21 cellular contexts compared by ENCODE assay signal in the genomic region with DNA sequence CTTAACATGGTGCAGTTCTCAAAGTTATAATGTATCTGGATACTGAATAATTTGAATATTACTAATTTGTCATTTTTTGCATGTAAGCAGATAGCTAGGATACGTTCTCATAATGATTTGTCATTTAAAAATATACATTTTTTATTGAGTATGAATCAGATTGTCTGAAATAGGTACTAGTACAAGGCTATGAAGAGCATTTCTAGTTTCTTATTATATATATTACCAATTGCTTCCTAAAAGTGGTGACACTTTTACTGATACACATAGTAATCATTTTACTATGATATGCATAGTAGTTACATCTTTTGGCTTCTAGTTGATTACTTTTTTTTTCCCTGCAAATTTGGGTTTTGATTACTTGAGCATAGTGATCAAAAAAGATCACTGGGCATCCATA.
"Had no signal": no experiment of that assay in that cellular context is flagged by ENCODE, and none has a peak within 500 bp of the region (broad histone marks: within the 10 kb centered on the region; RNA-seq: fewer than 3 reads in every experiment).

No MANE protein-coding gene starts in this region.

- H3K27me3 Mint-ChIP-seq: activated CD4-positive, alpha-beta memory T cell treated with anti-CD3 and anti-CD28 coated beads, Interleukin-2, amount 10 ng/mL, durations not matched to agents 7 days and 5 days; activated CD8-positive, alpha-beta memory T cell treated with anti-CD3 and anti-CD28 coated beads, Interleukin-2, amount 10 ng/mL, durations not matched to agents 7 days and 5 days; activated naive CD8-positive, alpha-beta T cell treated with anti-CD3 and anti-CD28 coated beads for 36 hours; naive B cell had no signal

- H3K4me3 Mint-ChIP-seq: activated CD4-positive, alpha-beta memory T cell treated with anti-CD3 and anti-CD28 coated beads, Interleukin-2, amount 10 ng/mL, durations not matched to agents 7 days and 5 days; activated CD8-positive, alpha-beta memory T cell treated with anti-CD3 and anti-CD28 coated beads, Interleukin-2, amount 10 ng/mL, durations not matched to agents 7 days and 5 days; activated naive CD8-positive, alpha-beta T cell treated with anti-CD3 and anti-CD28 coated beads for 36 hours; naive B cell had no signal

- FAIRE-seq: islet of Langerhans had no signal

- H3K27ac Mint-ChIP-seq: activated CD4-positive, alpha-beta memory T cell treated with anti-CD3 and anti-CD28 coated beads, Interleukin-2, amount 10 ng/mL, durations not matched to agents 7 days and 5 days had no signal

- ATAC-seq: activated CD8-positive, alpha-beta memory T cell treated with anti-CD3 and anti-CD28 coated beads, Interleukin-2, amount 10 ng/mL, durations not matched to agents 7 days and 5 days; left cardiac atrium; mucosa of descending colon had no signal

- H3K4me3 ChIP-seq: cardiac muscle cell, esophagus squamous epithelium, mucosa of descending colon, thyroid gland had no signal

- H3K27me3 ChIP-seq: cardiac muscle cell, esophagus squamous epithelium, thyroid gland had no signal

- H3K9me3 ChIP-seq: esophagus squamous epithelium, mucosa of descending colon, thyroid gland had no signal

- H3K9me3 Mint-ChIP-seq: activated CD4-positive, alpha-beta memory T cell treated with anti-CD3 and anti-CD28 coated beads, Interleukin-2, amount 10 ng/mL, durations not matched to agents 7 days and 5 days; activated naive CD8-positive, alpha-beta T cell treated with anti-CD3 and anti-CD28 coated beads for 36 hours; naive B cell had no signal

- H3K27ac ChIP-seq: cardiac muscle cell, thyroid gland had no signal

- DNase-seq: activated CD4-positive, alpha-beta memory T cell treated with anti-CD3 and anti-CD28 coated beads, Interleukin-2, amount 10 ng/mL, durations not matched to agents 7 days and 5 days; activated CD4-positive, alpha-beta T cell treated with anti-CD3 and anti-CD28 coated beads for 4 hours; activated CD8-positive, alpha-beta memory T cell treated with anti-CD3 and anti-CD28 coated beads, Interleukin-2, amount 10 ng/mL, durations not matched to agents 7 days and 5 days; activated naive CD8-positive, alpha-beta T cell treated with anti-CD3 and anti-CD28 coated beads for 36 hours; activated T-cell treated with anti-CD3 and anti-CD28 coated beads, Interleukin-2, amount 50 U/mL, for 1 hour; amygdala; dermis blood vessel endothelial cell; effector memory CD4-positive, alpha-beta T cell; esophagus squamous epithelium; left cardiac atrium; mesenchymal stem cell; mucosa of descending colon; naive B cell; retina; stimulated activated CD4-positive, alpha-beta T cell treated with anti-CD3 and anti-CD28 coated beads, Interleukin-1b, Interleukin-23, amount 100 ng/mL, for 48 hours; stimulated activated CD8-positive, alpha-beta memory T cell treated with anti-CD3 and anti-CD28 coated beads, Interleukin-4, amount 100 ng/mL, for 48 hours; stimulated activated naive CD4-positive, alpha-beta T cell treated with Interleukin-2 at 50 U/mL for 16 hours; T-helper 2 cell; thyroid gland had no signal
